In genomic region chr19:47227347-47228167, GRCh38 we compare ENCODE assay signal across 8 cellular contexts. TPM values are rescaled to one million over a fixed set of nuclear protein-coding genes. Genes with fewer than 3 reads are reported as not detected.
DNase-seq lines count a peak whose midpoint lies in the region; ATAC-seq and TF ChIP-seq lines count a peak whose summit lies in the region.

No MANE protein-coding gene starts in this region.

- H3K9me3 Mint-ChIP-seq in mesothelial cell of epicardium: no peaks in the 10 kb centered on the region

- no peak for TF ChIP-seq EP300 in suprapubic skin (IDR thresholded peaks at IDR 0.05)

- peaks cover 3% of the 10 kb centered on the region for H3K36me3 Mint-ChIP-seq in mesothelial cell of epicardium

- peak overlapping the region; percentile 96 for H3K27ac ChIP-seq in suprapubic skin

- TF ChIP-seq CTCF in GM12865 (IDR thresholded peaks at IDR 0.05; ENCODE audit: insufficient read depth, low read depth, low read length, missing control alignments) (no peak), epithelial cell of esophagus (IDR thresholded peaks at IDR 0.05; ENCODE audit: insufficient read depth, low read depth, low read length, missing control alignments) (no peak), mesothelial cell of epicardium (IDR thresholded peaks at IDR 0.05; ENCODE audit: unreplicated experiment) (no peak), suprapubic skin (IDR thresholded peaks at IDR 0.05) (no peak)

- 7% methylated on average over 7 of the region's 27 CpGs for WGBS in suprapubic skin

- no peaks in the 10 kb centered on the region for H3K27me3 Mint-ChIP-seq in mesothelial cell of epicardium (ENCODE audit: low read depth)

- peak overlapping the region; percentile 68 for H3K4me3 Mint-ChIP-seq in mesothelial cell of epicardium

- H3K4me1 ChIP-seq in suprapubic skin: peaks cover 60% of the 10 kb centered on the region

- no peak for TF ChIP-seq POLR2A in suprapubic skin (IDR thresholded peaks at IDR 0.05)

- ATAC-seq in GM18519 (IDR thresholded peaks at IDR 0.05; ENCODE audit: low FRiP score, unreplicated experiment): no peak

- in situ Hi-C loops in ACHN (cut with HindIII; ENCODE audit: low pct_ligation_motif_present, low pct_unique_long_range_greater_than_20kb, low sequenced_read_pairs): no loop called here

- DNase-seq in ACHN (peak; percentile 91), GM12865 (ENCODE audit: low read depth) (peak; percentile 92), NCI-H1930 (lab: John Stamatoyannopoulos, UW) (peak; percentile 45 to 48), epithelial cell of esophagus (ENCODE audit: low read depth) (peak; percentile 78), mesothelial cell of epicardium (ENCODE audit: low spot score in 2 of 2, unreplicated experiment in 2 of 2) (peak in 1 of 2 experiments; percentile 67), suprapubic skin (ENCODE audit: low spot score in 2 of 2) (peak; percentile 97)
- DNase-seq in activated CD4-positive, alpha-beta T cell treated with anti-CD3 and anti-CD28 coated beads for 48 hours: peak; percentile 56

- peaks cover 28% of the 10 kb centered on the region for H3K4me1 Mint-ChIP-seq in mesothelial cell of epicardium

- H3K36me3 ChIP-seq in suprapubic skin: peaks cover 9% of the 10 kb centered on the region

- H3K27ac Mint-ChIP-seq in mesothelial cell of epicardium: peak overlapping the region; percentile 93

- no peaks in the 10 kb centered on the region for H3K27me3 ChIP-seq in suprapubic skin

- no peaks in the 10 kb centered on the region for H3K9me3 ChIP-seq in suprapubic skin

- H3K4me3 ChIP-seq in GM12865 (ENCODE audit: low read depth, low read length) (peak overlapping the region; percentile 90), epithelial cell of esophagus (ENCODE audit: low read length) (peak overlapping the region; percentile 24), suprapubic skin (peak overlapping the region; percentile 93)

RNA-seq across cellular contexts. Expression of gene BBC3, which starts 3.4 kb away (rescaled TPM):
- total RNA-seq in mesothelial cell of epicardium: 19.1 to 19.6 TPM (median 19.5 TPM) in 3 replicates
- total RNA-seq in suprapubic skin: 10 to 100 TPM in 2 of 4 donors, 1 to 10 TPM in 2; 5.6 to 13.6 (median 9.7) TPM

RNA-seq across cellular contexts. Expression of gene CCDC9, which starts 28.8 kb away (rescaled TPM):
- total RNA-seq in mesothelial cell of epicardium (45.6 to 49.2 TPM (median 46.8 TPM) in 3 replicates), suprapubic skin (10 to 100 TPM; 24.6 to 33.2 (median 27.4) TPM)

RNA-seq across cellular contexts. Expression of gene INAFM1, which starts 47.1 kb away (rescaled TPM):
- total RNA-seq in mesothelial cell of epicardium: 24.4 to 25.1 TPM (median 24.6 TPM) in 3 replicates
- total RNA-seq in suprapubic skin: 10 to 100 TPM in 2 of 4 donors, 1 to 10 TPM in 2; 6.6 to 13.5 (median 10.6) TPM

Comparison
In these comparisons a context has a peak if more than half of its experiments do, and no peak if none do; other contexts are left out.
1. H3K4me3 ChIP-seq: peak in every context shown above with its lines; median percentile 93 in suprapubic skin; 90 in GM12865; 24 in epithelial cell of esophagus.